In genomic region chr19:44305457-44305856, GRCh38 we compare ENCODE assay signal across 8 cellular contexts. TPM values are rescaled to one million over a fixed set of nuclear protein-coding genes. Genes with fewer than 3 reads are reported as not detected.
A peak's percentile ranks its signal among the peaks of the same experiment; 100 is the strongest.
DNase-seq lines count a peak whose midpoint lies in the region; ATAC-seq and TF ChIP-seq lines count a peak whose summit lies in the region.

No MANE protein-coding gene starts in this region.

- H2AFZ ChIP-seq in KMS-11 (ENCODE audit: low read depth), result peak overlapping the region; percentile 80; the same call in 1 of the 2 replicates

- no peak overlapping the region for H3K9ac ChIP-seq in KMS-11
- H3K9ac ChIP-seq in endocrine pancreas (ENCODE audit: control insufficient read depth, insufficient read depth, low read length), result no peak overlapping the region

- H3K4me1 Mint-ChIP-seq in CD4-positive, CD25-positive, alpha-beta regulatory T cell, result peaks cover 11 to 31% (median 19%) of the 10 kb centered on the region in 4 donors
- H3K4me1 Mint-ChIP-seq in neural crest cell, result peaks cover 16% of the 10 kb centered on the region

- peaks cover 6% of the 10 kb centered on the region for H3K27me3 Mint-ChIP-seq in CD4-positive, CD25-positive, alpha-beta regulatory T cell
- no peaks in the 10 kb centered on the region for H3K27me3 Mint-ChIP-seq in neural crest cell (ENCODE audit: low read depth)

- peaks cover 19% of the 10 kb centered on the region for H3K36me3 ChIP-seq in CD4-positive, CD25-positive, alpha-beta regulatory T cell (ENCODE audit: control insufficient read depth, insufficient read depth, low read length)
- no peaks in the 10 kb centered on the region for H3K36me3 ChIP-seq in KMS-11 (ENCODE audit: insufficient read depth)
- peaks cover 3% of the 10 kb centered on the region for H3K36me3 ChIP-seq in endocrine pancreas (ENCODE audit: control insufficient read depth, insufficient read depth, low read length)
- no peaks in the 10 kb centered on the region for H3K36me3 ChIP-seq in brain microvascular endothelial cell (replicated peaks)
- peaks cover 0 to 21% (median 0%) of the 10 kb centered on the region in 3 donors for H3K36me3 ChIP-seq in tibial nerve

- H3K4me3 Mint-ChIP-seq in CD4-positive, CD25-positive, alpha-beta regulatory T cell, result peak overlapping the region; percentile 93 to 96 (median 94)
- H3K4me3 Mint-ChIP-seq in neural crest cell, result peak overlapping the region; percentile 96

- H3K4me2 ChIP-seq in KMS-11, result peak overlapping the region; percentile 29; the same call in 1 of the 2 replicates

- H3K4me3 ChIP-seq in CD4-positive, CD25-positive, alpha-beta regulatory T cell (ENCODE audit: low read depth, low read length), result peak overlapping the region; percentile 93
- no peak overlapping the region for H3K4me3 ChIP-seq in KMS-11 (IDR thresholded peaks at IDR 0.05; ENCODE audit: insufficient read depth, low read depth, low read length)
- H3K4me3 ChIP-seq in endocrine pancreas (ENCODE audit: control insufficient read depth, insufficient read depth, low read length), result peak overlapping the region; percentile 93
- H3K4me3 ChIP-seq in brain microvascular endothelial cell (ENCODE audit: low read depth, low read length), result no peak overlapping the region
- peak overlapping the region in 2 of 4 donors; percentile 72 to 80 for H3K4me3 ChIP-seq in tibial nerve

- ATAC-seq in CD4-positive, CD25-positive, alpha-beta regulatory T cell (ENCODE audit: low read depth in 2 of 2), result no peak
- ATAC-seq in HG03457 (IDR thresholded peaks at IDR 0.05; ENCODE audit: unreplicated experiment), result no peak

- peak overlapping the region in 1 of 3 donors; percentile 78 for H3K27ac Mint-ChIP-seq in CD4-positive, CD25-positive, alpha-beta regulatory T cell
- no peak overlapping the region for H3K27ac Mint-ChIP-seq in neural crest cell (ENCODE audit: unreplicated experiment)

- H4K20me1 ChIP-seq in KMS-11 (ENCODE audit: insufficient read depth), result no peaks in the 10 kb centered on the region

- H3K4me1 ChIP-seq in CD4-positive, CD25-positive, alpha-beta regulatory T cell (ENCODE audit: control insufficient read depth, insufficient read depth, low read length, poor library complexity, severe bottlenecking), result peaks cover 17% of the 10 kb centered on the region
- H3K4me1 ChIP-seq in KMS-11 (ENCODE audit: low read depth, poor library complexity, severe bottlenecking) (no peaks in the 10 kb centered on the region), endocrine pancreas (ENCODE audit: control insufficient read depth, insufficient read depth, low read length) (no peaks in the 10 kb centered on the region), tibial nerve (peaks cover 0 to 17% (median 0%) of the 10 kb centered on the region in 4 donors)

- H3K9me3 ChIP-seq in CD4-positive, CD25-positive, alpha-beta regulatory T cell (ENCODE audit: control insufficient read depth in 2 of 2, low read length in 2 of 2), result peaks cover 0 to 3% of the 10 kb centered on the region in 2 experiments
- H3K9me3 ChIP-seq in endocrine pancreas (ENCODE audit: control insufficient read depth, low read length), result no peaks in the 10 kb centered on the region
- H3K9me3 ChIP-seq in tibial nerve, result peaks cover 0 to 45% (median 5%) of the 10 kb centered on the region in 4 donors

- peaks cover 0 to 16% (median 7%) of the 10 kb centered on the region in 7 donors for H3K9me3 Mint-ChIP-seq in CD4-positive, CD25-positive, alpha-beta regulatory T cell
- H3K9me3 Mint-ChIP-seq in neural crest cell, result peaks cover 12% of the 10 kb centered on the region

- H3K79me2 ChIP-seq in KMS-11 (ENCODE audit: insufficient read depth, low read depth), result no peaks in the 10 kb centered on the region

- in situ Hi-C loops in brain microvascular endothelial cell (cut with HindIII; ENCODE audit: low pct_ligation_motif_present, low sequenced_read_pairs), result no loop called here

- no peak for TF ChIP-seq EP300 in tibial nerve (IDR thresholded peaks at IDR 0.05)

- no peak for DNase-seq in CD4-positive, CD25-positive, alpha-beta regulatory T cell
- DNase-seq in neural crest cell (ENCODE audit: low read depth, low spot score) (no peak), brain microvascular endothelial cell (no peak), SHP77 (lab: John Stamatoyannopoulos, UW) (no peak), tibial nerve (ENCODE audit: low spot score in 2 of 2) (no peak)

- peaks cover 16% of the 10 kb centered on the region for H3K36me3 Mint-ChIP-seq in CD4-positive, CD25-positive, alpha-beta regulatory T cell
- peaks cover 4% of the 10 kb centered on the region for H3K36me3 Mint-ChIP-seq in neural crest cell (ENCODE audit: low read depth)

- H3K27ac ChIP-seq in CD4-positive, CD25-positive, alpha-beta regulatory T cell (ENCODE audit: insufficient read depth, low read length, poor library complexity, severe bottlenecking), result no peak overlapping the region
- H3K27ac ChIP-seq in KMS-11, result no peak overlapping the region
- H3K27ac ChIP-seq in brain microvascular endothelial cell, result no peak overlapping the region
- H3K27ac ChIP-seq in tibial nerve, result no peak overlapping the region

- no peak for TF ChIP-seq POLR2A in tibial nerve (IDR thresholded peaks at IDR 0.05)

- no peaks in the 10 kb centered on the region for H3K27me3 ChIP-seq in CD4-positive, CD25-positive, alpha-beta regulatory T cell (ENCODE audit: control insufficient read depth, insufficient read depth, low read length)
- H3K27me3 ChIP-seq in KMS-11 (ENCODE audit: insufficient read depth, low read depth) (no peaks in the 10 kb centered on the region), endocrine pancreas (ENCODE audit: control insufficient read depth, insufficient read depth, low read length) (no peaks in the 10 kb centered on the region), brain microvascular endothelial cell (replicated peaks) (no peaks in the 10 kb centered on the region), tibial nerve (no peaks in the 10 kb centered on the region)

- TF ChIP-seq CTCF in KMS-11 (conservative IDR thresholded peaks at IDR 0.05; ENCODE audit: low read depth, low read length) (no peak), neural crest cell (conservative IDR thresholded peaks at IDR 0.05) (no peak), brain microvascular endothelial cell (IDR thresholded peaks at IDR 0.05; ENCODE audit: low read depth, low read length, missing control alignments) (no peak), tibial nerve (IDR thresholded peaks at IDR 0.05) (no peak)

- WGBS in tibial nerve, 2 donors, result 88 to 96% methylated on average over 4 of the region's 4 CpGs

RNA-seq across cellular contexts. Expression of gene ZNF235, which starts 0.6 kb away (rescaled TPM):
- 5.4 TPM for total RNA-seq in CD4-positive, CD25-positive, alpha-beta regulatory T cell
- polyA plus RNA-seq in CD4-positive, CD25-positive, alpha-beta regulatory T cell, result 1 to 10 TPM; 1.0 to 3.5 (median 2.6) TPM
- total RNA-seq in neural crest cell, result 9.5 and 11.5 TPM in 2 replicates
- 1 to 10 TPM; 5.5 to 9.8 (median 6.3) TPM for total RNA-seq in tibial nerve

RNA-seq across cellular contexts. Expression of gene ZNF233, which starts 45.8 kb away (rescaled TPM):
- 0.12 TPM for total RNA-seq in CD4-positive, CD25-positive, alpha-beta regulatory T cell
- under 1 TPM in 3 of 4 donors, not detected in 1; 0.35 to 0.64 (median 0.56) TPM for polyA plus RNA-seq in CD4-positive, CD25-positive, alpha-beta regulatory T cell
- total RNA-seq in neural crest cell (1.7 and 2.5 TPM in 2 replicates), tibial nerve (1 to 10 TPM in 1 of 4 donors, under 1 TPM in 2, not detected in 1; 0.44 to 1.2 (median 0.63) TPM)

RNA-seq across cellular contexts. Expression of gene ZNF112, which starts 51.0 kb away (rescaled TPM):
- not detected for total RNA-seq in CD4-positive, CD25-positive, alpha-beta regulatory T cell
- under 1 TPM in 2 of 4 donors, not detected in 2; 0.25 to 0.46 TPM for polyA plus RNA-seq in CD4-positive, CD25-positive, alpha-beta regulatory T cell
- total RNA-seq in neural crest cell (9.9 and 14.8 TPM in 2 replicates), tibial nerve (1 to 10 TPM; 5.0 to 5.9 (median 5.3) TPM)

Comparison
In these comparisons a context has a peak if more than half of its experiments do, and no peak if none do; other contexts are left out.
1. H3K4me3 ChIP-seq: peak in CD4-positive, CD25-positive, alpha-beta regulatory T cell (single experiment) and endocrine pancreas (single experiment); none in KMS-11 (single experiment) and brain microvascular endothelial cell (single experiment).